ENCODE assay signal across 13 cellular contexts in genomic region chr2:145066151-145066661, GRCh38.
DNase-seq lines count a peak whose midpoint lies in the region; ATAC-seq and TF ChIP-seq lines count a peak whose summit lies in the region.
"Had no signal": no experiment of that assay in that cellular context is flagged by ENCODE, and none has a peak within 500 bp of the region (broad histone marks: within the 10 kb centered on the region; RNA-seq: fewer than 3 reads in every experiment).

No MANE protein-coding gene starts in this region.

- no peak for ATAC-seq in GM18520 (IDR thresholded peaks at IDR 0.05; ENCODE audit: unreplicated experiment)

- TF ChIP-seq EP300 in suprapubic skin (IDR thresholded peaks at IDR 0.05): no peak

- H3K9me3 ChIP-seq in SK-N-MC (ENCODE audit: low read depth, low read length) (no peaks in the 10 kb centered on the region), suprapubic skin (no peaks in the 10 kb centered on the region)

- H3K27me3 ChIP-seq in suprapubic skin: no peaks in the 10 kb centered on the region

- H3K4me3 ChIP-seq in SK-N-MC (no peak overlapping the region), fibroblast of villous mesenchyme (ENCODE audit: low read depth, low read length) (no peak overlapping the region), suprapubic skin (no peak overlapping the region)

- H3K27ac ChIP-seq in SK-N-MC: peak overlapping the region; percentile 17; the same call in 1 of the 2 replicates
- peak overlapping the region; percentile 84 for H3K27ac ChIP-seq in suprapubic skin
- H3K27ac ChIP-seq: C4-2B, VCaP had no signal

- H3K36me3 ChIP-seq in SK-N-MC (ENCODE audit: insufficient read depth, low read length): no peaks in the 10 kb centered on the region
- no peaks in the 10 kb centered on the region for H3K36me3 ChIP-seq in suprapubic skin

- TF ChIP-seq CTCF in fibroblast of villous mesenchyme (IDR thresholded peaks at IDR 0.05; ENCODE audit: insufficient read depth, low read depth, low read length) (no peak), suprapubic skin (IDR thresholded peaks at IDR 0.05) (no peak)

- peaks cover 5% of the 10 kb centered on the region for H3K4me1 ChIP-seq in suprapubic skin

- H3K9ac ChIP-seq in SK-N-MC (ENCODE audit: insufficient read length): no peak overlapping the region

- DNase-seq in SK-N-MC (ENCODE audit: low read depth, low spot score) (no peak), fibroblast of villous mesenchyme (ENCODE audit: low read depth) (peak; percentile 52), myocyte (ENCODE audit: low read depth) (peak; percentile 65), suprapubic skin (ENCODE audit: low spot score in 2 of 2) (no peak), HK-2 (ENCODE audit: unreplicated experiment) (no peak), RKO (ENCODE audit: low spot score) (no peak)
- no peak for DNase-seq in activated effector memory CD4-positive, alpha-beta T cell treated with anti-CD3 and anti-CD28 coated beads, Interleukin-2, amount 50 U/mL, for 16 hours
- DNase-seq: activated T-cell treated with anti-CD3 and anti-CD28 coated beads, Interleukin-2, amount 50 U/mL, for 1 hour; NCI-H1092; NCI-H69 had no signal

- 38% methylated on average over 4 of the region's 4 CpGs for WGBS in suprapubic skin

- TF ChIP-seq POLR2A in suprapubic skin (IDR thresholded peaks at IDR 0.05): no peak

Comparison
In these comparisons a context has a peak if more than half of its experiments do, and no peak if none do; other contexts are left out.
1. DNase-seq: peak in fibroblast of villous mesenchyme (single experiment) and myocyte (single experiment); none in SK-N-MC (single experiment), suprapubic skin (0 of 2), HK-2 (single experiment), activated effector memory CD4-positive, alpha-beta T cell treated with anti-CD3 and anti-CD28 coated beads, Interleukin-2, amount 50 U/mL, for 16 hours (single experiment) and RKO (single experiment).